31 cellular contexts compared by ENCODE assay signal in the genomic region with DNA sequence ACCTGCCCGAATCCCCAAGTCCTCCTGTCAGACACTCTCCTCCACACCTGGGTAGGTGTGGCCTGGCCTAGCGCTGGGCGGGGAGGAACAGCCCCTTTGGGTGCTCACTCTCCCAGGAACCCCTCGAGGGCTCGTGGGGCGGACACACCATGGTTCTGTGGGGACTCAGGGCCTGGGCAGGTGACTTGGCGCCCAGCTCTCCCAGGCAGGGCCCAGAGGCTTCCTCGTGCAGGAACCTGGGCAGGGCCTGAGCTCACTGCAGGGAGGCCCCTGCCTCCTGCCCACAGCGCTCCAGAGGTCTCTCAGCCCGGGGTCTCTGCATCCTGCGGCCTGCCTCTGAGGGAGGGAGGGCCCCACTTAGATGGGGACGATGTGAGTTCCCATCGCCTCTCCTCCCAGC. TPM values are rescaled to one million over a fixed set of nuclear protein-coding genes. Genes with fewer than 3 reads are reported as not detected.
DNase-seq lines count a peak whose midpoint lies in the region; ATAC-seq and TF ChIP-seq lines count a peak whose summit lies in the region.
"Had no signal": no experiment of that assay in that cellular context is flagged by ENCODE, and none has a peak within 500 bp of the region (broad histone marks: within the 10 kb centered on the region; RNA-seq: fewer than 3 reads in every experiment).

No MANE protein-coding gene starts in this region.

- no peak for DNase-seq in activated T-cell treated with anti-CD3 and anti-CD28 coated beads, Interleukin-2, amount 50 U/mL, for 24 hours
- no peak for DNase-seq in activated T-cell treated with anti-CD3 and anti-CD28 coated beads for 4 hours
- DNase-seq in H7: peak; percentile 32
- no peak for DNase-seq in spleen
- DNase-seq in NCI-H748 treated with DMSO at 0.1 percent for 48 hours (lab: John Stamatoyannopoulos, UW): no peak
- DNase-seq in GM23338 (ENCODE audit: low spot score): no peak
- DNase-seq in natural killer cell: no peak
- DNase-seq: activated CD4-positive, alpha-beta T cell treated with anti-CD3 and anti-CD28 coated beads, Interleukin-2, amount 50 U/mL, for 4 hours; activated CD8-positive, alpha-beta memory T cell treated with anti-CD3 and anti-CD28 coated beads, Interleukin-2, amount 50 U/mL, for 4 hours; CD4-positive, CD25-positive, alpha-beta regulatory T cell; central memory CD4-positive, alpha-beta T cell; DND-41; foreskin fibroblast; GF-D8; GOT3; islet precursor cell; KBM-7; left ventricle myocardium inferior; mesenchymal stem cell; NCI-H1092; NCI-H1694 treated with DMSO at 0.1 percent for 48 hours; NCI-H446 treated with DMSO at 0.1 percent for 48 hours; stimulated activated CD4-positive, alpha-beta T cell treated with anti-CD3 and anti-CD28 coated beads, Interleukin-4, amount 100 ng/mL, for 24 hours had no signal

- H3K27me3 Mint-ChIP-seq in activated T-cell treated with anti-CD3 and anti-CD28 coated beads, Interleukin-2, amount 50 U/mL, for 24 hours: no peaks in the 10 kb centered on the region
- H3K27me3 Mint-ChIP-seq in GM23338 (ENCODE audit: insufficient read depth, low read depth, poor library complexity): peaks cover 13% of the 10 kb centered on the region
- no peaks in the 10 kb centered on the region for H3K27me3 Mint-ChIP-seq in natural killer cell (ENCODE audit: low read depth in 2 of 2)
- H3K27me3 Mint-ChIP-seq: CD4-positive, CD25-positive, alpha-beta regulatory T cell; dendritic cell treated with granulocyte-macrophage colony-stimulating factor and Interleukin-4, amounts not matched to agents 40 ng/mL and 50 ng/mL, for 4 days; progenitor cell of endocrine pancreas had no signal

- H2AFZ ChIP-seq in GM23338: no peak overlapping the region

- H3K79me2 ChIP-seq in GM23338 (replicated peaks; ENCODE audit: insufficient read depth): 0 out of 2 replicates have a peak, but pooled peaks cover 8% of the 10 kb centered on the region

- H3K27ac ChIP-seq in duodenal mucosa (ENCODE audit: low read depth, low read length): peak overlapping the region; percentile 69
- H3K27ac ChIP-seq in spleen: peak overlapping the region in 5 of 8 donors; percentile 12 to 95 (median 26)
- no peak overlapping the region for H3K27ac ChIP-seq in GM23338 (ENCODE audit: low read depth)
- H3K27ac ChIP-seq: left ventricle myocardium inferior, neutrophil, right lobe of liver had no signal

- peaks cover 4% of the 10 kb centered on the region for H4K20me1 ChIP-seq in GM23338 (replicated peaks; ENCODE audit: insufficient read depth)

- peaks cover 30% of the 10 kb centered on the region for H3K36me3 ChIP-seq in H7 (replicated peaks; ENCODE audit: control insufficient read depth, insufficient read depth, low read length)
- H3K36me3 ChIP-seq in duodenal mucosa (ENCODE audit: control insufficient read depth in 1 of 2, insufficient read depth in 2 of 2, low read length in 2 of 2): peaks cover 9 to 46% of the 10 kb centered on the region in 2 donors
- H3K36me3 ChIP-seq in spleen: peaks cover 0 to 98% (median 32%) of the 10 kb centered on the region in 6 donors
- peaks cover 17% of the 10 kb centered on the region; the same call in 1 of the 2 replicates for H3K36me3 ChIP-seq in GM23338 (ENCODE audit: insufficient read depth)

- peaks cover 33 to 40% of the 10 kb centered on the region in 2 donors for H3K4me1 ChIP-seq in duodenal mucosa (ENCODE audit: control insufficient read depth in 1 of 2, insufficient read depth in 2 of 2, low read length in 2 of 2)
- peaks cover 23 to 77% (median 50%) of the 10 kb centered on the region in 6 donors for H3K4me1 ChIP-seq in spleen
- H3K4me1 ChIP-seq in GM23338 (ENCODE audit: insufficient read depth): peaks cover 4% of the 10 kb centered on the region; the same call in 1 of the 2 replicates

- H3F3A ChIP-seq in GM23338 (replicated peaks; ENCODE audit: low read depth): peaks cover 14% of the 10 kb centered on the region; the same call in 1 of the 2 replicates

- H3K4me3 ChIP-seq in H7 (ENCODE audit: insufficient read depth, low read depth, low read length) (no peak overlapping the region), duodenal mucosa (ENCODE audit: low read depth in 1 of 2, low read length in 2 of 2) (no peak overlapping the region), spleen (no peak overlapping the region), GM23338 (no peak overlapping the region)
- H3K4me3 ChIP-seq: left ventricle myocardium inferior, right lobe of liver, upper lobe of left lung had no signal

- no peak for TF ChIP-seq POLR2A in spleen (IDR thresholded peaks at IDR 0.05)

- TF ChIP-seq CTCF in spleen (IDR thresholded peaks at IDR 0.05 in 8 of 11, conservative IDR thresholded peaks at IDR 0.05 in 3 of 11) (no peak), GM23338 (conservative IDR thresholded peaks at IDR 0.05; ENCODE audit: low read depth in 2 of 2) (no peak), natural killer cell (IDR thresholded peaks at IDR 0.05) (no peak)

- H3K27me3 ChIP-seq in H7 (ENCODE audit: control insufficient read depth, insufficient read depth, low read length) (no peaks in the 10 kb centered on the region), duodenal mucosa (ENCODE audit: control insufficient read depth in 1 of 2, insufficient read depth in 2 of 2, low read length in 2 of 2) (no peaks in the 10 kb centered on the region), spleen (replicated peaks in 1 of 7) (no peaks in the 10 kb centered on the region), GM23338 (ENCODE audit: insufficient read depth) (no peaks in the 10 kb centered on the region)
- H3K27me3 ChIP-seq: neutrophil, right lobe of liver, upper lobe of left lung had no signal

- H3K27ac Mint-ChIP-seq in activated T-cell treated with anti-CD3 and anti-CD28 coated beads, Interleukin-2, amount 50 U/mL, for 24 hours: peak overlapping the region; percentile 71
- H3K27ac Mint-ChIP-seq in GM23338 (no peak overlapping the region; the same call in 1 of the 2 replicates), natural killer cell (peak overlapping the region in 1 of 2 donors; percentile 16)
- H3K27ac Mint-ChIP-seq: activated T-helper 2 cell treated with anti-CD3 and anti-CD28 coated beads, Interferon-gamma antibody, Interleukin-2, Interleukin-4, amounts not matched to agents 10 μg/mL and 5 μg/mL and 100 μg/mL, durations not matched to agents 14 hours and 24 hours and 36 hours; dendritic cell treated with granulocyte-macrophage colony-stimulating factor and Interleukin-4, amounts not matched to agents 40 ng/mL and 50 ng/mL, for 4 days; progenitor cell of endocrine pancreas; WTC11 had no signal

- H3K9me2 ChIP-seq in GM23338 (ENCODE audit: insufficient read depth): no peaks in the 10 kb centered on the region

- intact Hi-C loops in spleen (cut with DNase I; ENCODE audit: low total_unique reads): no loop called here
- intact Hi-C loops in natural killer cell (cut with micrococcal nuclease): no loop called here

- no peaks in the 10 kb centered on the region for H3K9me3 ChIP-seq in duodenal mucosa (ENCODE audit: control insufficient read depth in 1 of 2, low read length in 2 of 2)
- H3K9me3 ChIP-seq in spleen: no peaks in the 10 kb centered on the region
- H3K9me3 ChIP-seq: left ventricle myocardium inferior, neutrophil, right lobe of liver, upper lobe of left lung had no signal

- H3K9me3 Mint-ChIP-seq in activated T-cell treated with anti-CD3 and anti-CD28 coated beads, Interleukin-2, amount 50 U/mL, for 24 hours: no peaks in the 10 kb centered on the region
- H3K9me3 Mint-ChIP-seq in GM23338: no peaks in the 10 kb centered on the region
- no peaks in the 10 kb centered on the region for H3K9me3 Mint-ChIP-seq in natural killer cell
- H3K9me3 Mint-ChIP-seq: activated T-helper 2 cell treated with anti-CD3 and anti-CD28 coated beads, Interferon-gamma antibody, Interleukin-2, Interleukin-4, amounts not matched to agents 10 μg/mL and 5 μg/mL and 100 μg/mL, durations not matched to agents 14 hours and 24 hours and 36 hours; CD4-positive, CD25-positive, alpha-beta regulatory T cell; dendritic cell treated with granulocyte-macrophage colony-stimulating factor and Interleukin-4, amounts not matched to agents 40 ng/mL and 50 ng/mL, for 4 days; WTC11 had no signal

- no peak overlapping the region for H3K4me3 Mint-ChIP-seq in activated T-cell treated with anti-CD3 and anti-CD28 coated beads, Interleukin-2, amount 50 U/mL, for 24 hours
- no peak overlapping the region for H3K4me3 Mint-ChIP-seq in GM23338
- H3K4me3 Mint-ChIP-seq in natural killer cell: no peak overlapping the region
- H3K4me3 Mint-ChIP-seq: dendritic cell treated with granulocyte-macrophage colony-stimulating factor and Interleukin-4, amounts not matched to agents 40 ng/mL and 50 ng/mL, for 4 days; WTC11 had no signal

- no peak for ATAC-seq in GM23338
- ATAC-seq in natural killer cell: no peak
- ATAC-seq: WTC11 had no signal

- H3K4me1 Mint-ChIP-seq in activated T-cell treated with anti-CD3 and anti-CD28 coated beads, Interleukin-2, amount 50 U/mL, for 24 hours (ENCODE audit: low read depth): peaks cover 31% of the 10 kb centered on the region
- H3K4me1 Mint-ChIP-seq in GM23338 (peaks cover 12% of the 10 kb centered on the region), natural killer cell (peaks cover 6 to 11% of the 10 kb centered on the region in 2 donors)

- peaks cover 98% of the 10 kb centered on the region for H3K36me3 Mint-ChIP-seq in activated T-cell treated with anti-CD3 and anti-CD28 coated beads, Interleukin-2, amount 50 U/mL, for 24 hours (ENCODE audit: low read depth)
- peaks cover 59% of the 10 kb centered on the region for H3K36me3 Mint-ChIP-seq in GM23338 (ENCODE audit: low read depth)
- no peaks in the 10 kb centered on the region for H3K36me3 Mint-ChIP-seq in natural killer cell

- H3K4me2 ChIP-seq in GM23338: no peak overlapping the region

- 87 to 93% (median 90%) methylated on average over 9 to 13 of the region's 13 CpGs for WGBS in spleen, 5 donors

- H3K9ac ChIP-seq in duodenal mucosa (ENCODE audit: low read depth in 1 of 2, low read length in 2 of 2): peak overlapping the region; percentile 40 to 60

RNA-seq across cellular contexts. Expression of gene LSM4, which starts 11.9 kb away (rescaled TPM):
- total RNA-seq in H7 (2014; rRNA removed; shearing (Covaris generic)): 787 and 838 TPM in 2 replicates
- total RNA-seq in spleen: 10 to 100 TPM; 55.8 to 86.5 (median 65.1) TPM
- polyA plus RNA-seq in spleen: 100 to 1,000 TPM in 2 of 3 donors, 10 to 100 TPM in 1; 91.6 to 192 (median 151) TPM
- 511 and 591 TPM in 2 replicates for total RNA-seq in GM23338 (2014; rRNA removed; shearing (Covaris generic))
- 637 and 641 TPM in 2 replicates for polyA plus RNA-seq in GM23338 (2016; fragmentation: Nextera tagmentation; extraction: Ambion mirVana)
- total RNA-seq in natural killer cell: 10 to 100 TPM; 42.4 to 60.8 (median 44.8) TPM

RNA-seq across cellular contexts. Expression of gene PGPEP1, which starts 29.4 kb away (rescaled TPM):
- total RNA-seq in H7 (2014; rRNA removed; shearing (Covaris generic)): 11.5 and 13.6 TPM in 2 replicates
- total RNA-seq in spleen: 10 to 100 TPM; 20.2 to 65.6 (median 45.1) TPM
- polyA plus RNA-seq in spleen: 10 to 100 TPM in 1 of 3 donors, 1 to 10 TPM in 2; 9.3 to 17.3 (median 9.6) TPM
- 18.9 and 27.6 TPM in 2 replicates for total RNA-seq in GM23338 (2014; rRNA removed; shearing (Covaris generic))
- polyA plus RNA-seq in GM23338 (2016; fragmentation: Nextera tagmentation; extraction: Ambion mirVana): 15.5 and 19.4 TPM in 2 replicates
- 10 to 100 TPM; 69.1 to 73.3 (median 71.0) TPM for total RNA-seq in natural killer cell

RNA-seq across cellular contexts. Expression of gene JUND, which starts 29.5 kb away (rescaled TPM):
- 173 and 181 TPM in 2 replicates for total RNA-seq in H7 (2014; rRNA removed; shearing (Covaris generic))
- total RNA-seq in spleen (100 to 1,000 TPM; 119 to 232 (median 159) TPM), natural killer cell (1,000 to 10,000 TPM; 1,182 to 2,122 (median 1,520) TPM)
- polyA plus RNA-seq in spleen (10 to 100 TPM; 47.5 to 86.5 (median 75.6) TPM), GM23338 (2016; fragmentation: Nextera tagmentation; extraction: Ambion mirVana) (40.0 and 52.5 TPM in 2 replicates)
- 154 and 181 TPM in 2 replicates for total RNA-seq in GM23338 (2014; rRNA removed; shearing (Covaris generic))

RNA-seq across cellular contexts. Expression of gene IQCN, which starts 36.7 kb away (rescaled TPM):
- total RNA-seq in H7 (2014; rRNA removed; shearing (Covaris generic)): 0.55 and 0.76 TPM in 2 replicates
- total RNA-seq in spleen: 10 to 100 TPM in 3 of 7 donors, 1 to 10 TPM in 4; 4.7 to 17.1 (median 8.6) TPM
- 10 to 100 TPM in 1 of 3 donors, 1 to 10 TPM in 2; 1.4 to 15.6 (median 7.8) TPM for polyA plus RNA-seq in spleen
- total RNA-seq in GM23338 (2014; rRNA removed; shearing (Covaris generic)): 0.35 and 0.89 TPM in 2 replicates
- 0.10 TPM in 1 of 2 replicates, not detected in the other for polyA plus RNA-seq in GM23338 (2016; fragmentation: Nextera tagmentation; extraction: Ambion mirVana)
- 10 to 100 TPM; 13.7 to 19.4 (median 15.6) TPM for total RNA-seq in natural killer cell
